ENCODE assay signal across 23 cellular contexts in genomic region chr3:141728355-141728892, GRCh38. TPM values are rescaled to one million over a fixed set of nuclear protein-coding genes. Genes with fewer than 3 reads are reported as not detected.
"Had no signal": no experiment of that assay in that cellular context is flagged by ENCODE, and none has a peak within 500 bp of the region (broad histone marks: within the 10 kb centered on the region; RNA-seq: fewer than 3 reads in every experiment).

No MANE protein-coding gene starts in this region.

- H3K27me3 ChIP-seq: gastrocnemius medialis, heart right ventricle had no signal

- DNase-seq: activated CD4-positive, alpha-beta T cell treated with anti-CD3 and anti-CD28 coated beads for 4 hours; activated CD8-positive, alpha-beta memory T cell treated with anti-CD3 and anti-CD28 coated beads, Interleukin-2, amount 50 U/mL, for 4 hours; activated CD8-positive, alpha-beta T cell treated with anti-CD3 and anti-CD28 coated beads, Interleukin-2, amount 10 ng/mL, durations not matched to agents 7 days and 5 days; activated gamma-delta T cell; activated T-cell treated with anti-CD3 and anti-CD28 coated beads, Interleukin-2, amount 50 U/mL, for 48 hours; amygdala; cerebellar nuclear complex; gastrocnemius medialis; heart right ventricle; left colon; naive thymus-derived CD8-positive, alpha-beta T cell; posterior cingulate gyrus; stimulated activated naive CD8-positive, alpha-beta T cell treated with anti-CD3 and anti-CD28 coated beads, Interleukin-15, Interleukin-2, amounts not matched to agents 100 U/mL and 50 U/mL, for 24 hours had no signal

- H3K4me3 ChIP-seq: gastrocnemius medialis, heart right ventricle, smooth muscle cell had no signal

- H3K27me3 Mint-ChIP-seq: activated naive CD8-positive, alpha-beta T cell; type B pancreatic cell had no signal

- H3K27ac Mint-ChIP-seq: activated CD8-positive, alpha-beta T cell treated with anti-CD3 and anti-CD28 coated beads, Interleukin-2, amount 10 ng/mL, durations not matched to agents 7 days and 5 days; activated naive CD8-positive, alpha-beta T cell; brain; endodermal cell; naive thymus-derived CD8-positive, alpha-beta T cell; type B pancreatic cell; WTC11 had no signal

- H3K4me3 Mint-ChIP-seq: activated CD8-positive, alpha-beta T cell treated with anti-CD3 and anti-CD28 coated beads, Interleukin-2, amount 10 ng/mL, durations not matched to agents 7 days and 5 days; activated naive CD8-positive, alpha-beta T cell; brain; endodermal cell; naive thymus-derived CD8-positive, alpha-beta T cell; type B pancreatic cell; WTC11 had no signal

- H3K27ac ChIP-seq: gastrocnemius medialis, heart right ventricle had no signal

- ATAC-seq: activated CD8-positive, alpha-beta T cell treated with anti-CD3 and anti-CD28 coated beads, Interleukin-2, amount 10 ng/mL, durations not matched to agents 7 days and 5 days; gastrocnemius medialis; heart right ventricle; naive thymus-derived CD8-positive, alpha-beta T cell; stimulated activated naive CD8-positive, alpha-beta T cell treated with anti-CD3 and anti-CD28 coated beads, Interleukin-15, Interleukin-2, amounts not matched to agents 100 U/mL and 50 U/mL, for 24 hours had no signal

- H3K36me3 Mint-ChIP-seq: activated naive CD8-positive, alpha-beta T cell; brain; naive thymus-derived CD8-positive, alpha-beta T cell; type B pancreatic cell; WTC11 had no signal

- H3K36me3 ChIP-seq: gastrocnemius medialis, heart right ventricle had no signal

- H3K4me1 Mint-ChIP-seq: endodermal cell; naive thymus-derived CD8-positive, alpha-beta T cell had no signal

- H3K9me3 ChIP-seq: gastrocnemius medialis, heart right ventricle had no signal

- H3K4me1 ChIP-seq: gastrocnemius medialis had no signal

RNA-seq across cellular contexts. Expression of gene GRK7, which starts 34.8 kb away (rescaled TPM):
- total RNA-seq: activated CD8-positive, alpha-beta T cell treated with anti-CD3 and anti-CD28 coated beads, Interleukin-2, amount 10 ng/mL, durations not matched to agents 7 days and 5 days; dermis microvascular lymphatic vessel endothelial cell; endodermal cell; epithelial cell of proximal tubule; left colon; mucosa of gallbladder; smooth muscle cell; T-helper 2 cell treated with Interferon-gamma antibody and Interleukin-4, amounts not matched to agents 100 ng/mL and 5 ng/mL, for 36 hours; WTC11 had no signal
